In the genomic region with DNA sequence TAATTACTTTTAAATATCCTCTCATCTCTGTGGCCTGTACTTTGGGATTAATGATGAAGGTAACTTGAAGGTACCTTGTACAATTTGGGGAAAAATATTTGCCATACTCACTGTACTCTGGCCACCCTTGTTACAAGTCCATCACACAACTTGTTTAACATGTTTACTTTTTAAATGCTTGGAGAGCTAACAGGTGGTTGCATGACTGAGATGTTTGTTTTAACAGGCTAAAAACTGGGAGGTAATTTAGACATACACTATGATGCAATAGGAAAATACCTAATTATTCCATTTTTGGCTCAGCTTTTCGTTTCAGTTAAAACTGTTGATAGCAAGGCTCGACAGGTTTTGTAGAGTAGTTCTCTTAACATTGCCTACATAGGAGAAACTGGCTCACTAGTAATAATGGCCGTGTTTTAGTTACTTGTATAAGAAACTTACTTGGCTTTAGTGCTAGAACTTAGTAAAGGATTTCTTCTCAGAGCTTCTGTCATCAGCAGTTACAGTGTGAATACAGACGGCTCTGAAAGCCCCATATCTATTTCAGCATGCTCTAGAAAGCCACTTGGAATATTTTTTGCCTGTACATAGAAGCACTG, we compare ENCODE assay signal across 17 cellular contexts.
DNase-seq lines count a peak whose midpoint lies in the region; ATAC-seq and TF ChIP-seq lines count a peak whose summit lies in the region.
"Had no signal": no experiment of that assay in that cellular context is flagged by ENCODE, and none has a peak within 500 bp of the region (broad histone marks: within the 10 kb centered on the region; RNA-seq: fewer than 3 reads in every experiment).

No MANE protein-coding gene starts in this region.

- H3K36me3 ChIP-seq in thyroid gland: no peaks in the 10 kb centered on the region
- H3K36me3 ChIP-seq: brain microvascular endothelial cell had no signal

- no peaks in the 10 kb centered on the region for H3K27me3 ChIP-seq in thyroid gland
- H3K27me3 ChIP-seq: brain microvascular endothelial cell had no signal

- ATAC-seq in esophagus mucosa (peak; percentile 81), GM21723 (IDR thresholded peaks at IDR 0.05; ENCODE audit: unreplicated experiment) (no peak), GM19463 (IDR thresholded peaks at IDR 0.05; ENCODE audit: unreplicated experiment) (no peak), HG02763 (IDR thresholded peaks at IDR 0.05; ENCODE audit: unreplicated experiment) (no peak)
- ATAC-seq: naive thymus-derived CD8-positive, alpha-beta T cell; psoas muscle; stimulated activated naive CD8-positive, alpha-beta T cell treated with anti-CD3 and anti-CD28 coated beads, Interleukin-15, amount 100 ng/mL, for 72 hours had no signal

- DNase-seq in NCI-H1436 (lab: John Stamatoyannopoulos, UW): peak; percentile 23
- no peak for DNase-seq in NCI-H1436 treated with DMSO at 0.1 percent for 48 hours (lab: John Stamatoyannopoulos, UW)
- peak; percentile 59 for DNase-seq in NCI-H774 (lab: John Stamatoyannopoulos, UW)
- no peak for DNase-seq in thyroid gland
- DNase-seq: activated gamma-delta T cell; brain microvascular endothelial cell; CD4-positive, CD25-positive, alpha-beta regulatory T cell; naive thymus-derived CD8-positive, alpha-beta T cell; NCI-H82; psoas muscle; stimulated activated naive CD8-positive, alpha-beta T cell treated with anti-CD3 and anti-CD28 coated beads, Interleukin-15, amount 100 ng/mL, for 72 hours; T-helper 1 cell had no signal

- no peaks in the 10 kb centered on the region for H3K9me3 ChIP-seq in thyroid gland
- H3K9me3 ChIP-seq: psoas muscle had no signal

- TF ChIP-seq POLR2A in thyroid gland (IDR thresholded peaks at IDR 0.05): no peak

- 26 to 36% methylated on average over 4 of the region's 4 CpGs for WGBS in thyroid gland, 2 donors

- no peak for TF ChIP-seq CTCF in thyroid gland (IDR thresholded peaks at IDR 0.05)

- intact Hi-C loops in thyroid gland (cut with DNase I): no loop called here

- no peak overlapping the region for H3K4me3 ChIP-seq in thyroid gland (replicated peaks in 1 of 3)
- H3K4me3 ChIP-seq: psoas muscle had no signal

- peak overlapping the region; percentile 43 to 77 (median 62) for H3K27ac ChIP-seq in thyroid gland
- H3K27ac ChIP-seq: brain microvascular endothelial cell, psoas muscle, RWPE1 had no signal

- H3K4me1 ChIP-seq in thyroid gland: peaks cover 21 to 26% of the 10 kb centered on the region in 2 donors
- H3K4me1 ChIP-seq: psoas muscle had no signal

Comparison
In these comparisons a context has a peak if more than half of its experiments do, and no peak if none do; other contexts are left out.
1. DNase-seq: peak in NCI-H1436 (single experiment) and NCI-H774 (single experiment); none in NCI-H1436 treated with DMSO at 0.1 percent for 48 hours (single experiment) and thyroid gland (0 of 2).